8 cellular contexts compared by ENCODE assay signal in genomic region chr3:101635954-101636798, GRCh38.
DNase-seq lines count a peak whose midpoint lies in the region; ATAC-seq, FAIRE-seq and TF ChIP-seq lines count a peak whose summit lies in the region.

No MANE protein-coding gene starts in this region.

- peak; percentile 94 for ATAC-seq in GM21619 (IDR thresholded peaks at IDR 0.05; ENCODE audit: unreplicated experiment)

- no peak overlapping the region for H3K9ac ChIP-seq in adipocyte (ENCODE audit: low read length)

- peaks cover 3% of the 10 kb centered on the region for H3K27me3 ChIP-seq in adipocyte (replicated peaks; ENCODE audit: control insufficient read depth, insufficient read depth, low read length)

- no peaks in the 10 kb centered on the region for H3K9me3 ChIP-seq in adipocyte (ENCODE audit: control insufficient read depth, low read length)

- DNase-seq in SW480 (ENCODE audit: low spot score), result peak; percentile 14
- DNase-seq in adipocyte (ENCODE audit: low read depth), result peak; percentile 27
- peak; percentile 72 for DNase-seq in iPS-NIHi11 (ENCODE audit: low spot score)
- DNase-seq in stimulated activated CD4-positive, alpha-beta T cell treated with anti-CD3 and anti-CD28 coated beads, Interleukin-1b, Interleukin-23, amount 100 ng/mL, for 4 hours (ENCODE audit: low read depth in 2 of 2), result peak; percentile 57 to 64
- no peak for DNase-seq in NCI-H345 (lab: John Stamatoyannopoulos, UW)

- no peaks in the 10 kb centered on the region for H3K36me3 ChIP-seq in adipocyte (ENCODE audit: control insufficient read depth, insufficient read depth, low read length, severe bottlenecking)

- no peak for TF ChIP-seq EP300 in Ishikawa (IDR thresholded peaks at IDR 0.05; ENCODE audit: borderline replicate concordance)

- H3K4me3 ChIP-seq in adipocyte (ENCODE audit: low read length), result no peak overlapping the region

- FAIRE-seq in G401.6 (lab: Jason Lieb, UNC), result peak; percentile 63

- peak; percentile 67 for TF ChIP-seq RAD21 in Ishikawa (IDR thresholded peaks at IDR 0.05; ENCODE audit: low read depth)

- no peaks in the 10 kb centered on the region for H3K4me1 ChIP-seq in adipocyte (ENCODE audit: control insufficient read depth, insufficient read depth, low read length)

TF ChIP-seq in Ishikawa, 13 proteins besides CTCF, POLR2A, EP300 and RAD21:
- TF ChIP-seq TEAD4 (IDR thresholded peaks at IDR 0.05), result no peak
- TF ChIP-seq ZBTB7A (IDR thresholded peaks at IDR 0.05; ENCODE audit: low read depth), result no peak
- no peak for TF ChIP-seq CEBPB (IDR thresholded peaks at IDR 0.05)
- no peak for TF ChIP-seq CREB1 (IDR thresholded peaks at IDR 0.05; ENCODE audit: low read depth)
- no peak for TF ChIP-seq USF1 (IDR thresholded peaks at IDR 0.05)
- TF ChIP-seq NFIC (IDR thresholded peaks at IDR 0.05), result no peak
- TF ChIP-seq EGR1 (IDR thresholded peaks at IDR 0.05), result no peak
- no peak for TF ChIP-seq TAF1 (IDR thresholded peaks at IDR 0.05; ENCODE audit: low read depth)
- TF ChIP-seq FOXM1 (IDR thresholded peaks at IDR 0.05; ENCODE audit: borderline replicate concordance, low read depth), result no peak
TF ChIP-seq in Ishikawa: peak in this region for 0.
